ENCODE assay signal across 20 cellular contexts in genomic region chr1:167375949-167376348, GRCh38.
"Had no signal": no experiment of that assay in that cellular context is flagged by ENCODE, and none has a peak within 500 bp of the region (broad histone marks: within the 10 kb centered on the region; RNA-seq: fewer than 3 reads in every experiment).

No MANE protein-coding gene starts in this region.

- H3K27ac ChIP-seq: coronary artery, esophagus muscularis mucosa, foreskin keratinocyte, gastroesophageal sphincter, heart left ventricle, hepatocyte, left lung, lower lobe of right lung had no signal

- ATAC-seq: foreskin keratinocyte; gastroesophageal sphincter; left cardiac atrium; left lung; left ventricle myocardium superior; lower lobe of right lung; mucosa of descending colon; naive thymus-derived CD8-positive, alpha-beta T cell had no signal

- H3K4me1 ChIP-seq: foreskin keratinocyte, left lung, lower lobe of right lung had no signal

- H3K4me3 ChIP-seq: coronary artery, dorsolateral prefrontal cortex, esophagus muscularis mucosa, gastroesophageal sphincter, heart left ventricle, hepatocyte, left lung, lower lobe of right lung, mucosa of descending colon had no signal

- DNase-seq: dermis blood vessel endothelial cell; dorsolateral prefrontal cortex; effector CD4-positive, alpha-beta T cell; effector memory CD4-positive, alpha-beta T cell; foreskin keratinocyte; heart left ventricle; hypothalamus; immature natural killer cell; left cardiac atrium; left lung; left ventricle myocardium superior; lower lobe of right lung; mesenchymal stem cell; mucosa of descending colon; naive B cell; naive thymus-derived CD8-positive, alpha-beta T cell had no signal

- H3K9me3 ChIP-seq: esophagus muscularis mucosa, gastroesophageal sphincter, heart left ventricle, left lung, lower lobe of right lung, mucosa of descending colon had no signal
